8 cellular contexts compared by ENCODE assay signal in genomic region chr12:49018282-49019119, GRCh38. TPM values are rescaled to one million over a fixed set of nuclear protein-coding genes. Genes with fewer than 3 reads are reported as not detected.
DNase-seq lines count a peak whose midpoint lies in the region; ATAC-seq and TF ChIP-seq lines count a peak whose summit lies in the region.

Gene PRKAG1, minus strand, starts transcription at chr12:49018776. Its CDS starts 36 bp downstream, at chr12:49018740.

- in situ Hi-C loops in KBM-7 (cut with MboI; ENCODE audit: low pct_unique_long_range_greater_than_20kb, low sequenced_read_pairs), result no loop called here

- H3K27me3 ChIP-seq in PC-9 (ENCODE audit: insufficient read depth, low read depth) (no peaks in the 10 kb centered on the region), mucosa of stomach (ENCODE audit: control insufficient read depth, insufficient read depth, low read length) (no peaks in the 10 kb centered on the region)

- H3K4me3 ChIP-seq in PC-9 (peak within 1 kb of the TSS; percentile 65), mucosa of stomach (ENCODE audit: low read length) (peak within 1 kb of the TSS; percentile 92)

- peak within 1 kb of the TSS; percentile 87 for H3K4me2 ChIP-seq in PC-9

- POLR2A ChIA-PET in PC-9 (lab: Charles Lee; ENCODE audit: unreplicated experiment), result interaction anchor here (0.6 to 0.9 kb wide), 3 partner anchors 19 to 203 kb away, joined by 3 to 6 read pairs (median 4); partner anchors contain the start of gene DDN

- H4K20me1 ChIP-seq in PC-9 (ENCODE audit: insufficient read depth), result no peaks in the 10 kb centered on the region

- peaks cover 32% of the 10 kb centered on the region for H3F3A ChIP-seq in PC-9 (ENCODE audit: insufficient read depth, low read depth)

- peak within 1 kb of the TSS; percentile 91 for H3K27ac ChIP-seq in PC-9

- H3K36me3 ChIP-seq in PC-9 (ENCODE audit: low read depth), result no peaks in the 10 kb centered on the region
- H3K36me3 ChIP-seq in mucosa of stomach (ENCODE audit: control insufficient read depth, insufficient read depth, low read length), result peaks cover 7% of the 10 kb centered on the region

- no peak; the same call in 1 of the 2 replicates for TF ChIP-seq CTCF in PC-9 (conservative IDR thresholded peaks at IDR 0.05)

- CTCF ChIA-PET in PC-9 (lab: Charles Lee), result interaction anchor here (0.8 to 2.6 kb wide), 4 partner anchors 17 to 25 kb away, joined by 3 to 10 read pairs (median 5); no protein-coding TSS in a partner anchor

- peak; percentile 97 for TF ChIP-seq POLR2A in erythroblast (IDR thresholded peaks at IDR 0.05; ENCODE audit: low read length)

- peak within 1 kb of the TSS; percentile 91 for H3K9ac ChIP-seq in mucosa of stomach (ENCODE audit: low read length)

- DNase-seq in DMS79 (lab: John Stamatoyannopoulos, UW) (peak; percentile 96), KBM-7 (peak; percentile 99), PC-9 (peak; percentile 87 to 93), erythroblast (lab: John Stamatoyannopoulos, UW) (peak; percentile 98 to 99)
- DNase-seq in activated T-cell treated with anti-CD3 and anti-CD28 coated beads, Interleukin-2, amount 50 U/mL, for 1 hour, result peak; percentile 97
- peak; percentile 90 to 95 for DNase-seq in stimulated activated CD8-positive, alpha-beta memory T cell treated with anti-CD3 and anti-CD28 coated beads, Interleukin-7, amount 100 ng/mL, for 1 hour (ENCODE audit: low read depth in 2 of 2)

- peaks cover 30% of the 10 kb centered on the region for H3K79me2 ChIP-seq in PC-9 (ENCODE audit: low read depth)

- BruUV-seq in PC-9 (replicated peaks; lab: Mats Ljungman, UMichigan), result TSS peak; percentile 62

- ATAC-seq in GM21717 (IDR thresholded peaks at IDR 0.05; ENCODE audit: unreplicated experiment), result peak; percentile 75

- H3K9me2 ChIP-seq in PC-9 (ENCODE audit: insufficient read depth), result no peaks in the 10 kb centered on the region

- H2AFZ ChIP-seq in PC-9, result peak within 1 kb of the TSS; percentile 86

- peaks cover 14% of the 10 kb centered on the region for H3K4me1 ChIP-seq in PC-9 (replicated peaks; ENCODE audit: insufficient read depth)
- peaks cover 11% of the 10 kb centered on the region for H3K4me1 ChIP-seq in mucosa of stomach (ENCODE audit: control insufficient read depth, insufficient read depth, low read length)

- H3K9me3 ChIP-seq in PC-9 (ENCODE audit: insufficient read depth, low read depth) (no peaks in the 10 kb centered on the region), mucosa of stomach (ENCODE audit: control insufficient read depth, low read length) (no peaks in the 10 kb centered on the region)

- intact Hi-C loops in PC-9 (cut with micrococcal nuclease; ENCODE audit: unreplicated experiment), result loop anchor here (2.0 to 5.0 kb wide), 2 partner anchors 18 to 39 kb away; no protein-coding TSS in a partner anchor

RNA-seq across cellular contexts. Expression of gene PRKAG1, which starts in this region (rescaled TPM):
- 48.8 and 53.6 TPM in 2 replicates for total RNA-seq in PC-9 (2021)

Comparison
In these comparisons a context has a peak if more than half of its experiments do, and no peak if none do; other contexts are left out.
1. Peak in every context shown above with its lines: DNase-seq, ATAC-seq, H3K4me3 ChIP-seq and H3K27ac ChIP-seq.